ENCODE assay signal across 8 cellular contexts in genomic region chr19:8505680-8506401, GRCh38. TPM values are rescaled to one million over a fixed set of nuclear protein-coding genes. Genes with fewer than 3 reads are reported as not detected.
A peak's percentile ranks its signal among the peaks of the same experiment; 100 is the strongest.
DNase-seq lines count a peak whose midpoint lies in the region; ATAC-seq and TF ChIP-seq lines count a peak whose summit lies in the region.

No MANE protein-coding gene starts in this region.

- peaks cover 8% of the 10 kb centered on the region for H3K4me1 ChIP-seq in KMS-11 (ENCODE audit: low read depth, poor library complexity, severe bottlenecking)

- no peaks in the 10 kb centered on the region for H3K27me3 ChIP-seq in KMS-11 (ENCODE audit: insufficient read depth, low read depth)

- peak overlapping the region; percentile 86 for H2AFZ ChIP-seq in KMS-11 (ENCODE audit: low read depth)

- H3K27ac ChIP-seq in KMS-11 (no peak overlapping the region), temporal lobe (ENCODE audit: low read depth, low read length) (peak overlapping the region; percentile 15)

- peak overlapping the region; percentile 48 for H3K4me2 ChIP-seq in KMS-11

- H4K20me1 ChIP-seq in KMS-11 (ENCODE audit: insufficient read depth): no peaks in the 10 kb centered on the region

- H3K9ac ChIP-seq in KMS-11: peak overlapping the region; percentile 66

- H3K4me3 ChIP-seq in KMS-11 (IDR thresholded peaks at IDR 0.05; ENCODE audit: insufficient read depth, low read depth, low read length): no peak overlapping the region

- in situ Hi-C loops in SK-MEL-5 (cut with HindIII; ENCODE audit: low pct_unique_long_range_greater_than_20kb, low sequenced_read_pairs): no loop called here

- DNase-seq in NCI-H1417 (lab: John Stamatoyannopoulos, UW): peak; percentile 56 to 89 (median 86)
- no peak for DNase-seq in NCI-H1417 treated with DMSO at 0.1 percent for 48 hours (lab: John Stamatoyannopoulos, UW)
- peak; percentile 68 for DNase-seq in SK-MEL-5 (ENCODE audit: low read depth, low spot score)
- DNase-seq in activated naive CD4-positive, alpha-beta T cell treated with anti-CD3 and anti-CD28 coated beads, Interleukin-2, amount 50 U/mL, for 16 hours: peak; percentile 76
- DNase-seq in glomerular endothelial cell (ENCODE audit: extremely low read depth, low read depth, low spot score): peak; percentile 9
- peak; percentile 73 for DNase-seq in omental fat pad (ENCODE audit: low spot score)

- ATAC-seq in omental fat pad (ENCODE audit: low FRiP score): peak; percentile 65

- TF ChIP-seq CTCF in KMS-11 (conservative IDR thresholded peaks at IDR 0.05; ENCODE audit: low read depth, low read length) (peak; percentile 81), omental fat pad (IDR thresholded peaks at IDR 0.05) (peak in 1 of 3 donors; percentile 52)

- no peaks in the 10 kb centered on the region for H3K79me2 ChIP-seq in KMS-11 (ENCODE audit: insufficient read depth, low read depth)

- H3K36me3 ChIP-seq in KMS-11 (ENCODE audit: insufficient read depth): no peaks in the 10 kb centered on the region

RNA-seq across cellular contexts. Expression of gene PRAM1, which starts 3.4 kb away (rescaled TPM):
- not detected in 2 replicates for total RNA-seq in SK-MEL-5 (2014; rRNA removed; shearing (Covaris generic))
- polyA plus RNA-seq in SK-MEL-5 (2015; cell fraction: cytosol; rRNA removed): not detected in 2 replicates
- not detected in 2 replicates for polyA plus RNA-seq in SK-MEL-5 (2015; cell fraction: nucleus; rRNA removed)
- total RNA-seq in glomerular endothelial cell (not detected in 2 replicates), omental fat pad (1 to 10 TPM in 3 of 4 donors, under 1 TPM in 1; 0.56 to 4.6 (median 1.9) TPM), temporal lobe (0.25 TPM)

RNA-seq across cellular contexts. Expression of gene ZNF414, which starts 8.1 kb away (rescaled TPM):
- total RNA-seq in SK-MEL-5 (2014; rRNA removed; shearing (Covaris generic)): 0.90 and 3.4 TPM in 2 replicates
- polyA plus RNA-seq in SK-MEL-5 (2015; cell fraction: cytosol; rRNA removed): 15.3 and 17.1 TPM in 2 replicates
- 14.0 and 40.1 TPM in 2 replicates for polyA plus RNA-seq in SK-MEL-5 (2015; cell fraction: nucleus; rRNA removed)
- total RNA-seq in glomerular endothelial cell (17.0 and 23.0 TPM in 2 replicates), omental fat pad (1 to 10 TPM; 4.6 to 7.8 (median 7.4) TPM), temporal lobe (4.7 TPM)
